17 cellular contexts compared by ENCODE assay signal in the genomic region with DNA sequence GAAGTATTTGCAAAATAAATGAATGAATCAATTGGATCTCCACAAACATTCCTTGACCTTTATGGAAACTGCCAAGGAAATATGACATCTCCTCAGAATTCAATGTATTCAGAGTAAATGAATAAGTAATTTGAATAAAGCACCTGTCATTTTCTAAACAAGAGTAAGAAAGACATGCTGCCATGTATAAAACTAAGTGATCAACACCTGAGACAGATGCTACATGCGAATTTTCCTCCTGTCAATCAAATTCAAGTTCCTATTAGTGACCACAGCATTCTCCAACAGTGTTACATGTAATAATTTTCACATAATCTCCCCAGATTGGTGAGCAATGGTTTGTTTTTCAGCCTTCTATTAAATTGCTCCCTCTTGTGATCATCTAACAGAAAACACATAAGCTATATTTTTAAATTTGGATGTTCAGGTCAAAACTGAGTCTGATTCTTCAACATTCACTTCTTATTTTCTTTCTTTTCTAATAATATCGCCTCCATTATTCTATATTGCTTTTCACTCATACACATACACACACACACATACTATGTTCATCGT.
DNase-seq lines count a peak whose midpoint lies in the region; ATAC-seq and TF ChIP-seq lines count a peak whose summit lies in the region.
"Had no signal": no experiment of that assay in that cellular context is flagged by ENCODE, and none has a peak within 500 bp of the region (broad histone marks: within the 10 kb centered on the region; RNA-seq: fewer than 3 reads in every experiment).

No MANE protein-coding gene starts in this region.

- H3K4me3 ChIP-seq in cardiac fibroblast (replicated peaks in 1 of 2; ENCODE audit: low read depth in 2 of 2, low read length in 2 of 2): no peak overlapping the region
- H3K4me3 ChIP-seq: left ventricle myocardium inferior, right atrium auricular region, tibial artery had no signal

- in situ Hi-C loops in GM13977 (cut with MboI; ENCODE audit: low pct_unique_long_range_greater_than_20kb, low sequenced_read_pairs, unreplicated experiment): no loop called here

- no peak overlapping the region for H3K27ac Mint-ChIP-seq in progenitor cell of endocrine pancreas
- H3K27ac Mint-ChIP-seq: naive thymus-derived CD8-positive, alpha-beta T cell; T-helper 17 cell had no signal

- H3K27me3 Mint-ChIP-seq in progenitor cell of endocrine pancreas: peaks cover 17% of the 10 kb centered on the region

- no peaks in the 10 kb centered on the region for H3K9me3 Mint-ChIP-seq in progenitor cell of endocrine pancreas (ENCODE audit: low read depth)
- H3K9me3 Mint-ChIP-seq: activated T-cell treated with anti-CD3 and anti-CD28 coated beads, Interleukin-2, amount 50 U/mL, for 4 hours had no signal

- DNase-seq in DMS79 treated with DMSO at 0.1 percent for 48 hours (lab: John Stamatoyannopoulos, UW) (peak; percentile 18), DMS79 (lab: John Stamatoyannopoulos, UW) (no peak), NCI-H69 (lab: John Stamatoyannopoulos, UW) (peak; percentile 37), cardiac fibroblast (ENCODE audit: low read depth in 2 of 2) (peak; percentile 1 to 8), progenitor cell of endocrine pancreas (ENCODE audit: low spot score, unreplicated experiment) (no peak), midbrain (lab: John Stamatoyannopoulos, UW) (no peak), GM13977 (ENCODE audit: low spot score) (no peak)
- DNase-seq: activated CD4-positive, alpha-beta T cell treated with anti-CD3 and anti-CD28 coated beads for 4 hours; activated T-cell treated with anti-CD3 and anti-CD28 coated beads, Interleukin-2, amount 50 U/mL, for 4 hours; left ventricle myocardium inferior; naive thymus-derived CD8-positive, alpha-beta T cell; NCI-H446; RPMI8226; T-helper 17 cell; tibial artery had no signal

- no peaks in the 10 kb centered on the region for H3K36me3 Mint-ChIP-seq in progenitor cell of endocrine pancreas (ENCODE audit: insufficient read depth)
- H3K36me3 Mint-ChIP-seq: naive thymus-derived CD8-positive, alpha-beta T cell had no signal

- H3K4me1 Mint-ChIP-seq in progenitor cell of endocrine pancreas (ENCODE audit: low read depth): no peaks in the 10 kb centered on the region
- H3K4me1 Mint-ChIP-seq: naive thymus-derived CD8-positive, alpha-beta T cell had no signal

- ATAC-seq in HG03565 (IDR thresholded peaks at IDR 0.05; ENCODE audit: unreplicated experiment): no peak
- ATAC-seq: activated T-cell treated with anti-CD3 and anti-CD28 coated beads, Interleukin-2, amount 50 U/mL, for 4 hours; naive thymus-derived CD8-positive, alpha-beta T cell; T-helper 17 cell had no signal

- no peak overlapping the region for H3K4me3 Mint-ChIP-seq in progenitor cell of endocrine pancreas (ENCODE audit: low read depth)
- H3K4me3 Mint-ChIP-seq: activated T-cell treated with anti-CD3 and anti-CD28 coated beads, Interleukin-2, amount 50 U/mL, for 4 hours; naive thymus-derived CD8-positive, alpha-beta T cell; T-helper 17 cell had no signal

- TF ChIP-seq CTCF in cardiac fibroblast (IDR thresholded peaks at IDR 0.05; ENCODE audit: low read depth, low read length) (no peak), progenitor cell of endocrine pancreas (IDR thresholded peaks at IDR 0.05; ENCODE audit: unreplicated experiment) (peak; percentile 19), GM13977 (IDR thresholded peaks at IDR 0.05; ENCODE audit: extremely low read depth, insufficient read depth, missing control alignments) (no peak)

Comparison
In these comparisons a context has a peak if more than half of its experiments do, and no peak if none do; other contexts are left out.
1. DNase-seq: peak in DMS79 treated with DMSO at 0.1 percent for 48 hours (single experiment), NCI-H69 (single experiment) and cardiac fibroblast (2 of 2); none in DMS79 (single experiment), progenitor cell of endocrine pancreas (single experiment), midbrain (single experiment) and GM13977 (single experiment).